17 cellular contexts compared by ENCODE assay signal in the genomic region with DNA sequence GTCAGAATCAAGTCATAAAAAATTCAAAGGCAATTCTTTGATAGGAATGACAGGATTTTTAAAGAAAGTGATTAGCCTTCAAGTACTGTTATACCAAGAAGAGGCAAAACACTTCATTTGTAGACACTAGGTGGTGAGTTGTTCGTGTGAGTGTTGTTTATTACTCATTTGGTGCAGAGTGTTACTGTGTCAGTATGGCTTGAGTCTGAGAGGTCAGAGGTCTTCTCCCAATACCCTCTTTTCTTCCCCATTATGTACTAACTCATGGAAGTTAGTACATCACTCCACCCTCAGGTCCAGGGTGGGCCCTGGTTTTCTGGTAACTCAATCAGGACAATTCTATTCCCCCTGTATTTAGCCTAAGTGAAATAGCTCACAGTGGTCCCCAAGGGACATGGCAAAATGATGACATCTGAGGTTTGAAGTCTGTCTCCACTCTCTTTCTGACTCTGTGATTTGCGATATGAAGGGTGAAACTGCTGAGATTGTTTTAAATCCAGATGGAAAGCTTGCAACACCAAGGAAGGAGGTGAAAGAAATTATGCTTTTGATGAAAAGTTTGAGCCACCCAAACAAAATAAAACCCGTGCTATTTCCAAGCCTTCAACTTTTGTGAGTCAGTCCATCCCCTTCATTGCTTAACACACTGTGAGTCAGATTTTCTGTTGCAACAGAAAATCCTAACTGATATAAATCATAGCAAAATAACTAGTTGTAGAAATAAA.
A peak's percentile ranks its signal among the peaks of the same experiment; 100 is the strongest.
DNase-seq lines count a peak whose midpoint lies in the region; ATAC-seq and TF ChIP-seq lines count a peak whose summit lies in the region.
"Had no signal": no experiment of that assay in that cellular context is flagged by ENCODE, and none has a peak within 500 bp of the region (broad histone marks: within the 10 kb centered on the region; RNA-seq: fewer than 3 reads in every experiment).

No MANE protein-coding gene starts in this region.

- DNase-seq in HCEC 1CT (peak; percentile 89), adipocyte (ENCODE audit: low read depth) (peak; percentile 95), fibroblast of the conjunctiva (ENCODE audit: low read depth) (peak; percentile 68), T-helper 2 cell (no peak), GM19238 (ENCODE audit: insufficient read length, low spot score) (no peak), tibial artery (no peak)
- DNase-seq: activated CD4-positive, alpha-beta memory T cell treated with anti-CD3 and anti-CD28 coated beads, Interleukin-2, amount 10 ng/mL, durations not matched to agents 7 days and 5 days; dorsolateral prefrontal cortex; gastrocnemius medialis; small intestine; stimulated activated naive CD4-positive, alpha-beta T cell treated with Interleukin-2 at 50 U/mL for 16 hours had no signal

- peak overlapping the region; percentile 94 for H3K27ac ChIP-seq in ACC112 (ENCODE audit: low read depth, low read length)
- no peak overlapping the region for H3K27ac ChIP-seq in tibial artery
- H3K27ac ChIP-seq: BLaER1, dorsolateral prefrontal cortex, gastrocnemius medialis, neutrophil, SJSA1 had no signal

- no peak overlapping the region for H3K9ac ChIP-seq in adipocyte (ENCODE audit: low read length)
- H3K9ac ChIP-seq: BLaER1 had no signal

- no peaks in the 10 kb centered on the region for H3K27me3 ChIP-seq in ACC112 (ENCODE audit: insufficient read depth, low read length)
- no peaks in the 10 kb centered on the region for H3K27me3 ChIP-seq in adipocyte (replicated peaks; ENCODE audit: control insufficient read depth, insufficient read depth, low read length)
- H3K27me3 ChIP-seq in tibial artery = no peaks in the 10 kb centered on the region
- H3K27me3 ChIP-seq: BLaER1, dorsolateral prefrontal cortex, gastrocnemius medialis, neutrophil, SJSA1 had no signal

- H3K4me1 ChIP-seq in ACC112 (ENCODE audit: control insufficient read depth, insufficient read depth, low read length, unreplicated experiment) (peaks cover 33% of the 10 kb centered on the region), adipocyte (ENCODE audit: control insufficient read depth, insufficient read depth, low read length) (peaks cover 18% of the 10 kb centered on the region), tibial artery (no peaks in the 10 kb centered on the region)
- H3K4me1 ChIP-seq: BLaER1, gastrocnemius medialis, SJSA1 had no signal

- intact Hi-C loops in tibial artery (cut with DNase I; ENCODE audit: low total_unique reads) = no loop called here

- no peak for TF ChIP-seq CTCF in tibial artery (IDR thresholded peaks at IDR 0.05)

- H3K4me3 ChIP-seq in ACC112 (ENCODE audit: low read depth, low read length) (peak overlapping the region; percentile 43; the same call in 1 of the 2 replicates), adipocyte (ENCODE audit: low read length) (peak overlapping the region; percentile 34), tibial artery (no peak overlapping the region)
- H3K4me3 ChIP-seq: BLaER1, dorsolateral prefrontal cortex, gastrocnemius medialis, GM12878, SJSA1 had no signal

- H3K79me2 ChIP-seq in ACC112 (ENCODE audit: control insufficient read depth, insufficient read depth, low read length, unreplicated experiment) = no peaks in the 10 kb centered on the region

- ATAC-seq in GM18517 (IDR thresholded peaks at IDR 0.05; ENCODE audit: unreplicated experiment) = no peak
- ATAC-seq: gastrocnemius medialis, GM12878 had no signal

- no peaks in the 10 kb centered on the region for H3K36me3 ChIP-seq in ACC112 (ENCODE audit: insufficient read depth, low read length)
- H3K36me3 ChIP-seq in adipocyte (ENCODE audit: control insufficient read depth, insufficient read depth, low read length, severe bottlenecking) = no peaks in the 10 kb centered on the region
- H3K36me3 ChIP-seq in tibial artery = no peaks in the 10 kb centered on the region
- H3K36me3 ChIP-seq: BLaER1, gastrocnemius medialis, neutrophil, SJSA1 had no signal

- H3K9me3 ChIP-seq in adipocyte (ENCODE audit: control insufficient read depth, low read length) (peaks cover 7% of the 10 kb centered on the region), tibial artery (peaks cover 3 to 5% (median 4%) of the 10 kb centered on the region in 3 donors)
- H3K9me3 ChIP-seq: neutrophil, SJSA1 had no signal

- peak overlapping the region; percentile 64 for H2AFZ ChIP-seq in ACC112 (ENCODE audit: low read length, unreplicated experiment)

Comparison
In these comparisons a context has a peak if more than half of its experiments do, and no peak if none do; other contexts are left out.
1. H3K4me3 ChIP-seq: peak in ACC112 (single experiment) and adipocyte (single experiment); none in tibial artery (0 of 2).
2. DNase-seq: peak in HCEC 1CT (single experiment), adipocyte (single experiment) and fibroblast of the conjunctiva (single experiment); none in T-helper 2 cell (0 of 5), GM19238 (single experiment) and tibial artery (0 of 2).